In the genomic region with DNA sequence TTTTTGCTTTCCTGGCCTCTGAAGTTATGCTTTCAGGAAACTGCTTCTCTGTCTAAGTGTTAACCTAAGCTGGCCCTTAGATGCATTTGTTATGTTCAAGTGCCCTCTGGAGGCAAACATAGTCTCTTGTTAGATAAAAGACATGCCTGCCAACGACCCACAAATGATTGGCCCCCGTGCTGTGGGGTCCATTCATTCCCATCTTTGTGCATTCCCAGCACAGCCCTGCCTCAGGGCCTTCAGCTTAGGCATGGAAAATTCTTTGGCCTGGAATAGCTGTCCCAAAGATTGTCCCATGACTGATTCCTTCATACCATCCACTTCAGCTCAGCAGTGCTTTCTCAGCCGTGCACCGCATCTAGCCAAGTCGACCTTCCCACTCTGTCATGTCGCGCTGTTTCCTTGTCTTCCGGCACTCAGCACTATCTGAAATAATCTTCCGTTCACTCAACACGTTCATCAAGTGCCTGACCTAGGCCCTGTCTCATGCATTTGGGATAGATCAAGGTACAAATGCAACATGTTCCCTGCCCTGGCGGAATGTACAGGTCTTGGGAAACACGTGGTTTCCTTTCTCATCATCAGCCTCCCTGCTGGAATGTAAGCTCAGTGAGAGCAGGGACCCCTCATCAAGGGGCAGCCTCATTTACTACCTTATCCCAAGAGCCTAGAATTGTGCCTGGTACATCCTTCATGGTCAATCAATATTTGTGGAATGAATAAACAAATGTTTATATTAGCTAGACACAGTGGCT, we compare ENCODE assay signal across 8 cellular contexts. TPM values are rescaled to one million over a fixed set of nuclear protein-coding genes. Genes with fewer than 3 reads are reported as not detected.
DNase-seq lines count a peak whose midpoint lies in the region; ATAC-seq and TF ChIP-seq lines count a peak whose summit lies in the region.
"Not testable (repeated sequence)": the region's sequence is repeated elsewhere in the genome, so short reads cannot be mapped to it uniquely, and the experiment has no call there.

No MANE protein-coding gene starts in this region.

- H3K4me3 ChIP-seq in H7 (ENCODE audit: insufficient read depth, low read depth, low read length); lower lobe of right lung: not testable (repeated sequence)

- not testable (repeated sequence) for H3K27ac ChIP-seq in lower lobe of right lung; substantia nigra (ENCODE audit: low read depth, low read length, poor library complexity, severe bottlenecking)

- intact Hi-C loops in lower lobe of right lung (cut with DNase I): not testable (repeated sequence)

- not testable (repeated sequence) for H3K36me3 ChIP-seq in H7 (replicated peaks; ENCODE audit: control insufficient read depth, insufficient read depth, low read length); lower lobe of right lung

- H3K27me3 ChIP-seq in H7 (ENCODE audit: control insufficient read depth, insufficient read depth, low read length); lower lobe of right lung (ENCODE audit: low read depth): not testable (repeated sequence)

- TF ChIP-seq CTCF in lower lobe of right lung (IDR thresholded peaks at IDR 0.05): peak; percentile 47

- DNase-seq in DMS53 (lab: John Stamatoyannopoulos, UW): peak; percentile 71
- peak; percentile 41 for DNase-seq in H7
- DNase-seq in NCI-H1105 (lab: John Stamatoyannopoulos, UW): peak; percentile 21
- peak; percentile 44 for DNase-seq in SIG-M5 treated with dmso at 0.1 percent for 504 hours (lab: John Stamatoyannopoulos, UW; ENCODE audit: unreplicated experiment)
- peak in 39 of 56 donors; percentile 2 to 69 (median 18) for DNase-seq in amygdala (lab: John Stamatoyannopoulos, UW)
- DNase-seq in fibroblast of peridontal ligament (ENCODE audit: extremely low read depth): peak; percentile 71
- not testable (repeated sequence) for DNase-seq in lower lobe of right lung
- DNase-seq in substantia nigra (lab: John Stamatoyannopoulos, UW): peak in 30 of 49 donors; percentile 1 to 72 (median 19)

- peaks cover 12% of the 10 kb centered on the region for H3K4me1 ChIP-seq in lower lobe of right lung

- not testable (repeated sequence) for H3K9me3 ChIP-seq in lower lobe of right lung

- peak; percentile 71 to 88 for ATAC-seq in lower lobe of right lung

RNA-seq across cellular contexts. Expression of gene NEK3, which starts 42.2 kb away (rescaled TPM):
- total RNA-seq in H7 (2014; rRNA removed; shearing (Covaris generic)): 27.0 and 39.2 TPM in 2 replicates
- total RNA-seq in lower lobe of right lung: 10.9 TPM
